9 cellular contexts compared by ENCODE assay signal in the genomic region with DNA sequence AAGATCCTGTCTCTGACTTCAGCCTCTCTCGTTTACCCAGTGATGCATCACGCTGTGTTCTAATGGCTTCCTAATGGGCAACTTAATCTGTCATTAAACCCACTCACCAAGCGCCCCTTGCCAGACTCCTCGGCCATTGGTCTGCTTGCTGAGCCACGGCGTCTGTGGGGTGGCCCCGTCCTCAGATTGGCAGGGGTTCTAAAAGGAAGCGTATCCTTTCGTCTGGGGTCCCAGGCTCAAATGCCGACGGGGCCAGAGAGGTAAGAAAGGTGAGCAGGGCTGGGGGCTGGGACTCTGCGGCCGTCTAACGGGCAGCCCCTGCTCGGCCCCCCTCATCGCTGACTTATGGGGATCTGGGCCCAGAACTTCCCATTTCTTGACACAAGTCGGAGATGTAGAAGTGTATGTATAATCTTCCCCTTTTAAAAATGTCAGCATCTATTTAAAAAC.
DNase-seq lines count a peak whose midpoint lies in the region; ATAC-seq, FAIRE-seq and TF ChIP-seq lines count a peak whose summit lies in the region.
"Had no signal": no experiment of that assay in that cellular context is flagged by ENCODE, and none has a peak within 500 bp of the region (broad histone marks: within the 10 kb centered on the region; RNA-seq: fewer than 3 reads in every experiment).

No MANE protein-coding gene starts in this region.

- H3K4me3 Mint-ChIP-seq in stimulated activated naive B cell treated with anti-CD40 and anti-IgM and Interleukin-4, amounts not matched to agents 10 μg/mL and 1 μg/mL and 100 μg/mL, for 72 hours: peak overlapping the region; percentile 80 to 83

- 8% methylated on average over 17 of the region's 17 CpGs for WGBS in hepatocyte (ENCODE audit: low lambda C conversion rate, missing lambda C conversion rate)

- ATAC-seq in stimulated activated naive B cell treated with anti-CD40 and anti-IgM and Interleukin-4, amounts not matched to agents 10 μg/mL and 1 μg/mL and 100 μg/mL, for 72 hours (replicated peaks): peak; percentile 29 to 33

- H3K9me3 Mint-ChIP-seq in stimulated activated naive B cell treated with anti-CD40 and anti-IgM and Interleukin-4, amounts not matched to agents 10 μg/mL and 1 μg/mL and 100 μg/mL, for 72 hours: no peaks in the 10 kb centered on the region

- H3K4me3 ChIP-seq in SJCRH30: peak overlapping the region; percentile 50
- peak overlapping the region; percentile 8 for H3K4me3 ChIP-seq in hepatocyte

- H4K20me1 ChIP-seq in hepatocyte (ENCODE audit: insufficient read depth, poor library complexity, severe bottlenecking): no peaks in the 10 kb centered on the region

- H3K4me1 Mint-ChIP-seq in stimulated activated naive B cell treated with anti-CD40 and anti-IgM and Interleukin-4, amounts not matched to agents 10 μg/mL and 1 μg/mL and 100 μg/mL, for 72 hours: peaks cover 49 to 70% of the 10 kb centered on the region in 2 donors

- peak overlapping the region; percentile 76 for H3K4me2 ChIP-seq in hepatocyte

- no peak overlapping the region for H3K27ac ChIP-seq in SJCRH30
- peak overlapping the region; percentile 25 for H3K27ac ChIP-seq in hepatocyte

- H3K27me3 Mint-ChIP-seq in stimulated activated naive B cell treated with anti-CD40 and anti-IgM and Interleukin-4, amounts not matched to agents 10 μg/mL and 1 μg/mL and 100 μg/mL, for 72 hours: peaks cover 10 to 25% of the 10 kb centered on the region in 2 donors

- peak overlapping the region; percentile 65 for H2AFZ ChIP-seq in hepatocyte

- peak overlapping the region; percentile 92 for H3K27ac Mint-ChIP-seq in stimulated activated naive B cell treated with anti-CD40 and anti-IgM and Interleukin-4, amounts not matched to agents 10 μg/mL and 1 μg/mL and 100 μg/mL, for 72 hours

- no peak for TF ChIP-seq CTCF in hepatocyte (IDR thresholded peaks at IDR 0.05; ENCODE audit: poor library complexity)

- H3K27me3 ChIP-seq in SJCRH30 (no peaks in the 10 kb centered on the region), hepatocyte (peaks cover 33% of the 10 kb centered on the region)

- no peaks in the 10 kb centered on the region for H3K9me3 ChIP-seq in SJCRH30 (replicated peaks)
- H3K9me3 ChIP-seq in hepatocyte (ENCODE audit: low read depth): no peaks in the 10 kb centered on the region

- no peaks in the 10 kb centered on the region for H3K36me3 Mint-ChIP-seq in stimulated activated naive B cell treated with anti-CD40 and anti-IgM and Interleukin-4, amounts not matched to agents 10 μg/mL and 1 μg/mL and 100 μg/mL, for 72 hours

- no peaks in the 10 kb centered on the region for H3K4me1 ChIP-seq in SJCRH30
- peaks cover 16% of the 10 kb centered on the region for H3K4me1 ChIP-seq in hepatocyte (ENCODE audit: insufficient read depth)

- H3K79me2 ChIP-seq in hepatocyte: no peaks in the 10 kb centered on the region

- TF ChIP-seq POLR2A in GM12891 (IDR thresholded peaks at IDR 0.05; ENCODE audit: low read depth, low read length): no peak

- peak; percentile 46 for DNase-seq in SIG-M5 treated with dmso at 0.1 percent for 504 hours (lab: John Stamatoyannopoulos, UW; ENCODE audit: unreplicated experiment)
- DNase-seq in SIG-M5 (lab: John Stamatoyannopoulos, UW): no peak
- no peak for DNase-seq in SJCRH30
- no peak for DNase-seq in hepatocyte (ENCODE audit: low spot score)
- no peak for DNase-seq in stimulated activated naive B cell treated with anti-CD40 and anti-IgM and Interleukin-4, amounts not matched to agents 10 μg/mL and 1 μg/mL and 100 μg/mL, for 72 hours
- DNase-seq in stimulated activated CD8-positive, alpha-beta memory T cell treated with anti-CD3 and anti-CD28 coated beads, Interleukin-4, amount 100 ng/mL, for 48 hours: no peak
- no peak for DNase-seq in mucosa of gallbladder (ENCODE audit: low spot score)
- DNase-seq in GM12891 (ENCODE audit: insufficient read length, low spot score): no peak

- H3K36me3 ChIP-seq in SJCRH30: no peaks in the 10 kb centered on the region
- H3K36me3 ChIP-seq in hepatocyte (replicated peaks; ENCODE audit: insufficient read depth, low read depth): no peaks in the 10 kb centered on the region

- no peak for FAIRE-seq in GM12891 (lab: Jason Lieb, UNC)
- FAIRE-seq: colon had no signal

- H3K9me2 ChIP-seq in hepatocyte (replicated peaks; ENCODE audit: insufficient read depth): no peaks in the 10 kb centered on the region

TF ChIP-seq in GM12891, 5 proteins besides CTCF, POLR2A, EP300 and RAD21:
- TF ChIP-seq POLR2AphosphoS5 (IDR thresholded peaks at IDR 0.05; ENCODE audit: low read depth, low read length) (no peak), SPI1 (IDR thresholded peaks at IDR 0.05; ENCODE audit: low read depth, low read length) (no peak), PAX5 (IDR thresholded peaks at IDR 0.05; ENCODE audit: insufficient read depth, low read length, severe bottlenecking) (no peak), TAF1 (IDR thresholded peaks at IDR 0.05; ENCODE audit: low read depth, low read length) (no peak), POU2F2 (IDR thresholded peaks at IDR 0.05; ENCODE audit: low read depth, low read length) (no peak)
